1 cellular context compared by ENCODE assay signal in genomic region chr3:120441776-120442175, GRCh38.
TF ChIP-seq lines count a peak whose summit lies in the region.

No MANE protein-coding gene starts in this region.

TF ChIP-seq in IMR-90, 13 proteins besides CTCF, POLR2A, EP300 and RAD21:
- TF ChIP-seq FOS (IDR thresholded peaks at IDR 0.05; ENCODE audit: low read depth, low read length) (no peak), MXI1 (IDR thresholded peaks at IDR 0.05; ENCODE audit: borderline replicate concordance, low read depth, low read length) (no peak), CEBPB (IDR thresholded peaks at IDR 0.05; ENCODE audit: low read depth, low read length) (no peak), MAZ (IDR thresholded peaks at IDR 0.05; ENCODE audit: borderline replicate concordance, low read depth, low read length) (no peak), CHD1 (IDR thresholded peaks at IDR 0.05; ENCODE audit: low read depth, low read length) (no peak), NFE2L2 (IDR thresholded peaks at IDR 0.05; ENCODE audit: low read depth, low read length) (no peak), USF2 (IDR thresholded peaks at IDR 0.05; ENCODE audit: low read depth, low read length) (no peak), SMC3 (IDR thresholded peaks at IDR 0.05; ENCODE audit: low read depth, low read length) (no peak), RFX5 (IDR thresholded peaks at IDR 0.05; ENCODE audit: low read depth, low read length) (no peak), ELK1 (IDR thresholded peaks at IDR 0.05; ENCODE audit: borderline replicate concordance, low read depth, low read length) (no peak), RCOR1 (IDR thresholded peaks at IDR 0.05; ENCODE audit: insufficient replicate concordance, low read length) (no peak), BHLHE40 (IDR thresholded peaks at IDR 0.05; ENCODE audit: low read depth, low read length) (no peak), MAFK (IDR thresholded peaks at IDR 0.05; ENCODE audit: low read depth, low read length) (no peak)
